ENCODE assay signal across 1 cellular context in the genomic region with DNA sequence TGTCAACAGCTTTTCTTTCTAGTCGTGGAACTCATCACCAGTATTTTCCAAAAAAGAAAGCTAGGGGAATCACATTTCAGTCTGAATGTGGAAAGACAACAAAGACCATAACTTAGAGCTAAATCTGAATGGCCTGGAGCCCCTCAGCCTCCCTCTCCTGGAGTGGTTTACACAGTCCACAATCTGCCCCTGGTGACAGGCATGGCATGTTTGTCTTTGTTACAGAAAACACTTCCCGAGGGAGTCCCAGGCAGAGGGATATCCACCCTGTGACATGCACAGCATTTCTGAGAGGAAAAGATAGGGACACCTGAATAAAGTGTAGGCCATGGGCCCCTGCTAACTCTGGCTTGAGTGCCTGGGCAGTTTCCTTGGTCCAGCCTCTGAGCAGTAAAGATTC.
TF ChIP-seq lines count a peak whose summit lies in the region.

No MANE protein-coding gene starts in this region.

TF ChIP-seq in HepG2, 621 proteins besides CTCF, POLR2A, EP300 and RAD21 (continued from another document):
- TF ChIP-seq, protein P1, sequence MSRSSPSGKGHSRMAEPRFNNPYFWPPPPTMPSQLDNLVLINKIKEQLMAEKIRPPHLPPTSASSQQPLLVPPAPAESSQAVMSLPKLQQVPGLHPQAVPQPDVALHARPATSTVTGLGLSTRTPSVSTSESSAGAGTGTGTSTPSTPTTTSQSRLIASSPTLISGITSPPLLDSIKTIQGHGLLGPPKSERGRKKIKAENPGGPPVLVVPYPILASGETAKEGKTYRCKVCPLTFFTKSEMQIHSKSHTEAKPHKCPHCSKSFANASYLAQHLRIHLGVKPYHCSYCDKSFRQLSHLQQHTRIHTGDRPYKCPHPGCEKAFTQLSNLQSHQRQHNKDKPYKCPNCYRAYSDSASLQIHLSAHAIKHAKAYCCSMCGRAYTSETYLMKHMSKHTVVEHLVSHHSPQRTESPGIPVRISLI (CRISPR knock-in tag; IDR thresholded peaks at IDR 0.05; ENCODE audit: borderline replicate concordance) = no peak
- TF ChIP-seq TARDBP (CRISPR knock-in tag; IDR thresholded peaks at IDR 0.05) (peak; percentile 27; the same call in 1 of the 2 replicates), RNF2 (conservative IDR thresholded peaks at IDR 0.05; ENCODE audit: low read depth) (no peak), ZBTB1 (CRISPR knock-in tag; IDR thresholded peaks at IDR 0.05; ENCODE audit: borderline replicate concordance) (no peak), ZNF501 (CRISPR knock-in tag; IDR thresholded peaks at IDR 0.05) (peak; percentile 52; the same call in 1 of the 2 replicates), ZNF557 (CRISPR knock-in tag; IDR thresholded peaks at IDR 0.05) (no peak), CBX1 (IDR thresholded peaks at IDR 0.05; ENCODE audit: low read depth) (no peak), ZNF17 (CRISPR knock-in tag; IDR thresholded peaks at IDR 0.05) (no peak), RFX3 (CRISPR knock-in tag; IDR thresholded peaks at IDR 0.05) (no peak), MAFK (conservative IDR thresholded peaks at IDR 0.05 in 1 of 2, IDR thresholded peaks at IDR 0.05 in 1 of 2; ENCODE audit: low read length in 2 of 2) (no peak), SALL1 (CRISPR knock-in tag; IDR thresholded peaks at IDR 0.05) (peak; percentile 74), MED1 (CRISPR knock-in tag; IDR thresholded peaks at IDR 0.05) (peak; percentile 54), GATAD1 (CRISPR knock-in tag; IDR thresholded peaks at IDR 0.05) (no peak), NFKB2 (CRISPR knock-in tag; IDR thresholded peaks at IDR 0.05; ENCODE audit: borderline replicate concordance) (no peak), ZNF382 (CRISPR knock-in tag; IDR thresholded peaks at IDR 0.05; ENCODE audit: borderline replicate concordance) (no peak), PRMT3 (CRISPR knock-in tag; IDR thresholded peaks at IDR 0.05; ENCODE audit: borderline replicate concordance, low read depth) (no peak), ZNF256 (CRISPR knock-in tag; conservative IDR thresholded peaks at IDR 0.05) (no peak), MTF2 (CRISPR knock-in tag; IDR thresholded peaks at IDR 0.05; ENCODE audit: borderline replicate concordance) (no peak), TEAD3 (CRISPR knock-in tag; optimal IDR thresholded peaks at IDR 0.05; ENCODE audit: borderline replicate concordance) (peak; percentile 70), DPF2 (CRISPR knock-in tag; IDR thresholded peaks at IDR 0.05; ENCODE audit: borderline replicate concordance, low read depth) (no peak), ZFP1 (CRISPR knock-in tag; IDR thresholded peaks at IDR 0.05) (no peak), ZNF234 (CRISPR knock-in tag; conservative IDR thresholded peaks at IDR 0.05) (no peak)
- TF ChIP-seq, protein P2, sequence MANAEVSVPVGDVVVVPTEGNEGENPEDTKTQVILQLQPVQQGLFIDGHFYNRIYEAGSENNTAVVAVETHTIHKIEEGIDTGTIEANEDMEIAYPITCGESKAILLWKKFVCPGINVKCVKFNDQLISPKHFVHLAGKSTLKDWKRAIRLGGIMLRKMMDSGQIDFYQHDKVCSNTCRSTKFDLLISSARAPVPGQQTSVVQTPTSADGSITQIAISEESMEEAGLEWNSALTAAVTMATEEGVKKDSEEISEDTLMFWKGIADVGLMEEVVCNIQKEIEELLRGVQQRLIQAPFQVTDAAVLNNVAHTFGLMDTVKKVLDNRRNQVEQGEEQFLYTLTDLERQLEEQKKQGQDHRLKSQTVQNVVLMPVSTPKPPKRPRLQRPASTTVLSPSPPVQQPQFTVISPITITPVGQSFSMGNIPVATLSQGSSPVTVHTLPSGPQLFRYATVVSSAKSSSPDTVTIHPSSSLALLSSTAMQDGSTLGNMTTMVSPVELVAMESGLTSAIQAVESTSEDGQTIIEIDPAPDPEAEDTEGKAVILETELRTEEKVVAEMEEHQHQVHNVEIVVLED (CRISPR knock-in tag; IDR thresholded peaks at IDR 0.05; ENCODE audit: borderline replicate concordance) = no peak
- TF ChIP-seq, protein P3, sequence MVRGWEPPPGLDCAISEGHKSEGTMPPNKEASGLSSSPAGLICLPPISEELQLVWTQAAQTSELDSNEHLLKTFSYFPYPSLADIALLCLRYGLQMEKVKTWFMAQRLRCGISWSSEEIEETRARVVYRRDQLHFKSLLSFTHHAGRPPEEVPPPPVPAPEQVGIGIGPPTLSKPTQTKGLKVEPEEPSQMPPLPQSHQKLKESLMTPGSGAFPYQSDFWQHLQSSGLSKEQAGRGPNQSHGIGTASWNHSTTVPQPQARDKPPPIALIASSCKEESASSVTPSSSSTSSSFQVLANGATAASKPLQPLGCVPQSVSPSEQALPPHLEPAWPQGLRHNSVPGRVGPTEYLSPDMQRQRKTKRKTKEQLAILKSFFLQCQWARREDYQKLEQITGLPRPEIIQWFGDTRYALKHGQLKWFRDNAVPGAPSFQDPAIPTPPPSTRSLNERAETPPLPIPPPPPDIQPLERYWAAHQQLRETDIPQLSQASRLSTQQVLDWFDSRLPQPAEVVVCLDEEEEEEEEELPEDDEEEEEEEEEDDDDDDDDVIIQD (CRISPR knock-in tag; IDR thresholded peaks at IDR 0.05; ENCODE audit: low read depth) = no peak
- TF ChIP-seq, protein P4, sequence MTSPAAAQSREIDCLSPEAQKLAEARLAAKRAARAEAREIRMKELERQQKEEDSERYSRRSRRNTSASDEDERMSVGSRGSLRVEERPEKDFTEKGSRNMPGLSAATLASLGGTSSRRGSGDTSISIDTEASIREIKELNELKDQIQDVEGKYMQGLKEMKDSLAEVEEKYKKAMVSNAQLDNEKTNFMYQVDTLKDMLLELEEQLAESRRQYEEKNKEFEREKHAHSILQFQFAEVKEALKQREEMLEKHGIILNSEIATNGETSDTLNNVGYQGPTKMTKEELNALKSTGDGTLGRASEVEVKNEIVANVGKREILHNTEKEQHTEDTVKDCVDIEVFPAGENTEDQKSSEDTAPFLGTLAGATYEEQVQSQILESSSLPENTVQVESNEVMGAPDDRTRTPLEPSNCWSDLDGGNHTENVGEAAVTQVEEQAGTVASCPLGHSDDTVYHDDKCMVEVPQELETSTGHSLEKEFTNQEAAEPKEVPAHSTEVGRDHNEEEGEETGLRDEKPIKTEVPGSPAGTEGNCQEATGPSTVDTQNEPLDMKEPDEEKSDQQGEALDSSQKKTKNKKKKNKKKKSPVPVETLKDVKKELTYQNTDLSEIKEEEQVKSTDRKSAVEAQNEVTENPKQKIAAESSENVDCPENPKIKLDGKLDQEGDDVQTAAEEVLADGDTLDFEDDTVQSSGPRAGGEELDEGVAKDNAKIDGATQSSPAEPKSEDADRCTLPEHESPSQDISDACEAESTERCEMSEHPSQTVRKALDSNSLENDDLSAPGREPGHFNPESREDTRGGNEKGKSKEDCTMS (CRISPR knock-in tag; conservative IDR thresholded peaks at IDR 0.05) = no peak
- TF ChIP-seq, protein P5, sequence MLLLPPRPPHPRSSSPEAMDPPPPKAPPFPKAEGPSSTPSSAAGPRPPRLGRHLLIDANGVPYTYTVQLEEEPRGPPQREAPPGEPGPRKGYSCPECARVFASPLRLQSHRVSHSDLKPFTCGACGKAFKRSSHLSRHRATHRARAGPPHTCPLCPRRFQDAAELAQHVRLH (CRISPR knock-in tag; IDR thresholded peaks at IDR 0.05; ENCODE audit: borderline replicate concordance, low read depth) = no peak
- TF ChIP-seq, protein P6, sequence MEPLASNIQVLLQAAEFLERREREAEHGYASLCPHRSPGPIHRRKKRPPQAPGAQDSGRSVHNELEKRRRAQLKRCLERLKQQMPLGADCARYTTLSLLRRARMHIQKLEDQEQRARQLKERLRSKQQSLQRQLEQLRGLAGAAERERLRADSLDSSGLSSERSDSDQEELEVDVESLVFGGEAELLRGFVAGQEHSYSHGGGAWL (CRISPR knock-in tag; IDR thresholded peaks at IDR 0.05) = no peak
- TF ChIP-seq, protein P7, sequence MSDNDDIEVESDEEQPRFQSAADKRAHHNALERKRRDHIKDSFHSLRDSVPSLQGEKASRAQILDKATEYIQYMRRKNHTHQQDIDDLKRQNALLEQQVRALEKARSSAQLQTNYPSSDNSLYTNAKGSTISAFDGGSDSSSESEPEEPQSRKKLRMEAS (IDR thresholded peaks at IDR 0.05) = 0 out of 2 replicates have a peak, but pooled peaks have one; percentile 23
TF ChIP-seq in HepG2: peak in this region for 38.
